ENCODE assay signal across 9 cellular contexts in the genomic region with DNA sequence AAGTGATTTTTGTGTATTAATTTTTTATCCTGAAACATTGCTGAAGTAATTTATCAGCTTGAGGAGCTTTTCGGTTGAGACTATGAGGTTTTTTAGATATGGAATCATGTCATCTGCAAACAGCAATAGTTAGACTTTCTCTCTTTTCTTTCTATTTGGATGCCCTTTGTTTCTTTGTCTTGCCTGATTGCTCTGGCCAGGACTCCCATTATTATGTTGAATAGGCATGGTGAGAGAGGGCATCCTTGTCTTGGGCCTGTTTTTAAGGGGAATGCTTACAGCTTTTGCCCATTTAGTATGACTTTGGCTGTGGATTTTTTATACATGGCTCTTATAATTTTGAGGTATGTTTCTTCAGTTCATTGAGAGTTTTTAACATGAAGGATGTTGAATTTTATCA.
"Had no signal": no experiment of that assay in that cellular context is flagged by ENCODE, and none has a peak within 500 bp of the region (broad histone marks: within the 10 kb centered on the region; RNA-seq: fewer than 3 reads in every experiment).

No MANE protein-coding gene starts in this region.

- H3K9ac ChIP-seq: GM23248 had no signal

- H3K36me3 ChIP-seq: HAP-1 had no signal

- H2AFZ ChIP-seq: GM23248 had no signal

- FAIRE-seq: H54 had no signal

- ATAC-seq: HCT116 had no signal

- DNase-seq: GM23248, GOT3, H7, H9, HCEC 1CT, HFFc6 had no signal

- H3K4me3 ChIP-seq: GM23248, HAP-1 had no signal

- H3K4me3 Mint-ChIP-seq: H9, HFFc6 had no signal

- H3K27ac ChIP-seq: GM23248 had no signal

- H3K4me1 ChIP-seq: HAP-1 had no signal

- H3K27ac Mint-ChIP-seq: HFFc6 had no signal

- H3K9me3 ChIP-seq: HAP-1 had no signal
